Comparison of ENCODE assay signal across 8 cellular contexts in the genomic region with DNA sequence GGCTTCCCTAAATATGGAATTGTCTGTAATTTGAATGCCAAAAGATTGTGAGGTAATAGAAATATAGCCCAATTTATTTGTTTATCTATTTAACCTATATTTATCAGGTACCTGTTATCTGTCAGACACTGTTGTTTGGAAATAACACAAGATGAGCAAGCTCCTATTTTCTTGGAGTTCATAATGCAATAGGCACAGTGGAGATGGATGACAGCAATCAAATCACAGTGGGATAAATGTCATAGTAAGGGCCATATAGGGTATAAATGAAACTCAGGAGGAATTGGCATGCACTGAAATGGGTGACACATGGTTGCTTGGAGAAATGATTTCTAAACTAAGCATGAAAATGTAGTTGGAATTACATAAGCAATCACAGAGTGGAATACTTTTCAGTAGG.
"Had no signal": no experiment of that assay in that cellular context is flagged by ENCODE, and none has a peak within 500 bp of the region (broad histone marks: within the 10 kb centered on the region; RNA-seq: fewer than 3 reads in every experiment).

No MANE protein-coding gene starts in this region.

- H3K4me3 ChIP-seq: K562 had no signal

- FAIRE-seq: HepG2, HTR-8/SVneo, K562 had no signal

- DNase-seq: IMR-90, KBM-7, KG1 had no signal

- ATAC-seq: HepG2, K562 had no signal

- H3K4me2 ChIP-seq: KMS-11 had no signal

- H3K27ac ChIP-seq: HL-60, KMS-11 had no signal

- H3K9ac ChIP-seq: KMS-11 had no signal
